Comparison of ENCODE assay signal across 8 cellular contexts in genomic region chrX:129842510-129843208, GRCh38. TPM values are rescaled to one million over a fixed set of nuclear protein-coding genes. Genes with fewer than 3 reads are reported as not detected.
DNase-seq lines count a peak whose midpoint lies in the region; ATAC-seq, FAIRE-seq and TF ChIP-seq lines count a peak whose summit lies in the region.

No MANE protein-coding gene starts in this region.

- H4K8ac ChIP-seq in neuronal stem cell (ENCODE audit: low read depth, low read length): no peak overlapping the region

- H2BK120ac ChIP-seq in neuronal stem cell (ENCODE audit: low read depth, low read length): no peak overlapping the region

- H3K27me3 ChIP-seq in WERI-Rb-1 (ENCODE audit: insufficient read depth, low read depth, severe bottlenecking): peaks cover 24% of the 10 kb centered on the region
- H3K27me3 ChIP-seq in neuronal stem cell (ENCODE audit: control insufficient read depth in 3 of 3, insufficient read depth in 3 of 3, low read depth in 1 of 3, low read length in 3 of 3): peaks cover 0 to 5% (median 0%) of the 10 kb centered on the region in 3 experiments

- H3K27ac ChIP-seq in WERI-Rb-1 (peak overlapping the region; percentile 55), neuronal stem cell (replicated peaks; ENCODE audit: low read length) (no peak overlapping the region)

- TF ChIP-seq CTCF in WERI-Rb-1 (IDR thresholded peaks at IDR 0.05; ENCODE audit: low read depth, low read length) (no peak), fibroblast of pulmonary artery (IDR thresholded peaks at IDR 0.05; ENCODE audit: low read length, missing control alignments) (no peak)

- peaks cover 4% of the 10 kb centered on the region for H3K36me3 ChIP-seq in WERI-Rb-1
- peaks cover 2 to 14% of the 10 kb centered on the region in 2 donors for H3K36me3 ChIP-seq in neuronal stem cell (replicated peaks in 1 of 2; ENCODE audit: control insufficient read depth in 2 of 2, insufficient read depth in 2 of 2, low read length in 2 of 2)

- H2AK5ac ChIP-seq in neuronal stem cell (ENCODE audit: low read depth, low read length): no peak overlapping the region

- H3K18ac ChIP-seq in neuronal stem cell (ENCODE audit: low read length): peak overlapping the region; percentile 71

- H2AFZ ChIP-seq in neuronal stem cell (ENCODE audit: low read length): peak overlapping the region; percentile 92

- H3K4me3 ChIP-seq in WERI-Rb-1 (ENCODE audit: low read depth, low read length) (peak overlapping the region; percentile 76), fibroblast of pulmonary artery (replicated peaks; ENCODE audit: low read depth, low read length) (peak overlapping the region; percentile 71), neuronal stem cell (ENCODE audit: low read length in 2 of 2) (peak overlapping the region; percentile 66 to 94)

- no peak for FAIRE-seq in frontal cortex (lab: Jason Lieb, UNC)

- peak overlapping the region; percentile 57 for H3K4me2 ChIP-seq in neuronal stem cell (ENCODE audit: insufficient read depth, low read length, poor library complexity, severe bottlenecking)

- no peak for ATAC-seq in GM21528 (IDR thresholded peaks at IDR 0.05; ENCODE audit: low FRiP score, unreplicated experiment)

- no peak overlapping the region for H2BK15ac ChIP-seq in neuronal stem cell (ENCODE audit: low read length)

- H3K23ac ChIP-seq in neuronal stem cell (ENCODE audit: low read depth, low read length, poor library complexity): no peak overlapping the region

- H3K79me1 ChIP-seq in neuronal stem cell (ENCODE audit: low read depth, low read length): peaks cover 2% of the 10 kb centered on the region

- peak overlapping the region; percentile 83 for H3K9ac ChIP-seq in neuronal stem cell (ENCODE audit: low read depth, low read length, poor library complexity)

- DNase-seq in activated gamma-delta T cell (lab: John Stamatoyannopoulos, UW) (peak; percentile 4), activated gamma-delta T cell treated with Interleukin-2 at 50 U/mL for 16 hours (no peak), WERI-Rb-1 (no peak), fibroblast of pulmonary artery (ENCODE audit: low read depth) (peak; percentile 49), neuronal stem cell (ENCODE audit: low spot score) (no peak), frontal cortex (ENCODE audit: low spot score in 2 of 2) (no peak), inferior parietal cortex (ENCODE audit: extremely low spot score) (no peak)

- H3K14ac ChIP-seq in neuronal stem cell (ENCODE audit: low read length): no peak overlapping the region

- H2BK12ac ChIP-seq in neuronal stem cell (ENCODE audit: low read length): no peak overlapping the region

- peaks cover 0 to 10% of the 10 kb centered on the region in 2 donors for H3K4me1 ChIP-seq in neuronal stem cell (ENCODE audit: control insufficient read depth in 2 of 2, insufficient read depth in 1 of 2, low read depth in 1 of 2, low read length in 2 of 2)

- H3K9me3 ChIP-seq in WERI-Rb-1 (ENCODE audit: severe bottlenecking): no peaks in the 10 kb centered on the region
- H3K9me3 ChIP-seq in neuronal stem cell (replicated peaks in 1 of 2; ENCODE audit: control insufficient read depth in 2 of 2, insufficient read depth in 1 of 2, low read depth in 1 of 2, low read length in 2 of 2): no peaks in the 10 kb centered on the region

- H2BK5ac ChIP-seq in neuronal stem cell (ENCODE audit: low read length): no peak overlapping the region

- no CpG with 5 or more reads among the region's 17 CpGs for WGBS in neuronal stem cell (ENCODE audit: extremely low coverage in 2 of 2, insufficient read length in 2 of 2, insufficient replicate concordance in 1 of 2), 2 donors

- no peak overlapping the region for H3K4ac ChIP-seq in neuronal stem cell (ENCODE audit: low read length)

- no peak overlapping the region for H4K91ac ChIP-seq in neuronal stem cell (ENCODE audit: low read depth, low read length, poor library complexity)

RNA-seq across cellular contexts. Expression of gene ZDHHC9, which starts 1.0 kb away (rescaled TPM):
- 32.4 TPM for polyA plus RNA-seq in neuronal stem cell (2013, experiment 1 of 2)
- polyA plus RNA-seq in neuronal stem cell (2013, experiment 2 of 2): 32.7 TPM
- 19.6 TPM for total RNA-seq in frontal cortex

Comparison
In these comparisons a context has a peak if more than half of its experiments do, and no peak if none do; other contexts are left out.
1. DNase-seq: peak in activated gamma-delta T cell (single experiment) and fibroblast of pulmonary artery (single experiment); none in activated gamma-delta T cell treated with Interleukin-2 at 50 U/mL for 16 hours (single experiment), WERI-Rb-1 (single experiment), neuronal stem cell (single experiment), frontal cortex (0 of 2) and inferior parietal cortex (single experiment).
2. Peak in every context shown above with its lines, with median percentiles within 50 percentile points of each other: H3K4me3 ChIP-seq.